Comparison of ENCODE assay signal across 24 cellular contexts in genomic region chr14:100130471-100130870, GRCh38. TPM values are rescaled to one million over a fixed set of nuclear protein-coding genes. Genes with fewer than 3 reads are reported as not detected.
A peak's percentile ranks its signal among the peaks of the same experiment; 100 is the strongest.
DNase-seq lines count a peak whose midpoint lies in the region; ATAC-seq and TF ChIP-seq lines count a peak whose summit lies in the region.
"Had no signal": no experiment of that assay in that cellular context is flagged by ENCODE, and none has a peak within 500 bp of the region (broad histone marks: within the 10 kb centered on the region; RNA-seq: fewer than 3 reads in every experiment).

No MANE protein-coding gene starts in this region.

- H3K36me3 Mint-ChIP-seq in activated naive CD4-positive, alpha-beta T cell treated with anti-CD3 and anti-CD28 coated beads, Interleukin-2, amount 50 U/mL, for 72 hours: peaks cover 5 to 15% of the 10 kb centered on the region in 2 donors
- H3K36me3 Mint-ChIP-seq in activated naive CD8-positive, alpha-beta T cell treated with anti-CD3 and anti-CD28 coated beads for 36 hours: peaks cover 19% of the 10 kb centered on the region
- H3K36me3 Mint-ChIP-seq in natural killer cell (no peaks in the 10 kb centered on the region), CD14-positive monocyte (peaks cover 77 to 87% of the 10 kb centered on the region in 2 donors)

- TF ChIP-seq CTCF in natural killer cell (IDR thresholded peaks at IDR 0.05) (no peak), CD14-positive monocyte (IDR thresholded peaks at IDR 0.05) (no peak)

- peak overlapping the region; percentile 87 to 89 for H3K27ac Mint-ChIP-seq in activated naive CD4-positive, alpha-beta T cell treated with anti-CD3 and anti-CD28 coated beads, Interleukin-2, amount 50 U/mL, for 72 hours
- peak overlapping the region; percentile 21 for H3K27ac Mint-ChIP-seq in activated naive CD8-positive, alpha-beta T cell treated with anti-CD3 and anti-CD28 coated beads for 36 hours
- H3K27ac Mint-ChIP-seq in natural killer cell (peak overlapping the region; percentile 82), CD14-positive monocyte (no peak overlapping the region)
- H3K27ac Mint-ChIP-seq: memory B cell had no signal

- no peak for ATAC-seq in activated naive CD4-positive, alpha-beta T cell treated with anti-CD3 and anti-CD28 coated beads, Interleukin-2, amount 50 U/mL, for 72 hours
- no peak for ATAC-seq in natural killer cell
- ATAC-seq: K562 had no signal

- intact Hi-C loops in natural killer cell (cut with micrococcal nuclease): no loop called here
- intact Hi-C loops in CD14-positive monocyte (cut with micrococcal nuclease): no loop called here

- H3K27me3 Mint-ChIP-seq in activated naive CD8-positive, alpha-beta T cell treated with anti-CD3 and anti-CD28 coated beads for 36 hours: no peaks in the 10 kb centered on the region
- H3K27me3 Mint-ChIP-seq in natural killer cell (ENCODE audit: low read depth in 2 of 2) (no peaks in the 10 kb centered on the region), CD14-positive monocyte (ENCODE audit: low read depth in 3 of 3) (peaks cover 0 to 3% (median 1%) of the 10 kb centered on the region in 3 donors)
- H3K27me3 Mint-ChIP-seq: CD4-positive, CD25-positive, alpha-beta regulatory T cell; memory B cell; naive B cell had no signal

- no peak overlapping the region for H3K4me3 Mint-ChIP-seq in activated naive CD8-positive, alpha-beta T cell treated with anti-CD3 and anti-CD28 coated beads for 36 hours
- no peak overlapping the region for H3K4me3 Mint-ChIP-seq in natural killer cell
- no peak overlapping the region for H3K4me3 Mint-ChIP-seq in CD14-positive monocyte
- H3K4me3 Mint-ChIP-seq: CD4-positive, CD25-positive, alpha-beta regulatory T cell; memory B cell; naive B cell had no signal

- no peak for DNase-seq in activated naive CD4-positive, alpha-beta T cell treated with anti-CD3 and anti-CD28 coated beads, Interleukin-2, amount 50 U/mL, for 72 hours (ENCODE audit: low spot score in 2 of 2)
- DNase-seq in activated naive CD4-positive, alpha-beta T cell treated with Interleukin-2 at 50 U/mL for 16 hours: no peak
- no peak for DNase-seq in activated naive CD8-positive, alpha-beta T cell treated with anti-CD3 and anti-CD28 coated beads for 36 hours
- no peak for DNase-seq in natural killer cell
- no peak for DNase-seq in NCI-H1417 treated with DMSO at 0.1 percent for 48 hours (lab: John Stamatoyannopoulos, UW)
- DNase-seq in C1 segment of cervical spinal cord (lab: John Stamatoyannopoulos, UW): no peak
- DNase-seq in CD14-positive monocyte (ENCODE audit: low spot score): no peak
- DNase-seq in NCI-H524 (lab: John Stamatoyannopoulos, UW): no peak
- DNase-seq: ACHN; activated CD4-positive, CD25-positive, alpha-beta regulatory T cell treated with anti-CD3 and anti-CD28 coated beads, Interleukin-2, amount 50 U/mL, for 72 hours; activated gamma-delta T cell treated with Interleukin-2 at 50 U/mL for 16 hours; CD4-positive, CD25-positive, alpha-beta regulatory T cell; hypothalamus; kidney; naive B cell; NCI-H187; Peyer's patch; SK-N-SH; stimulated activated CD4-positive, alpha-beta T cell treated with anti-CD3 and anti-CD28 coated beads, Interleukin-2, amount 100 ng/mL, for 24 hours; uterus had no signal

- H3K9me3 Mint-ChIP-seq in activated naive CD4-positive, alpha-beta T cell treated with anti-CD3 and anti-CD28 coated beads, Interleukin-2, amount 50 U/mL, for 72 hours: no peaks in the 10 kb centered on the region
- no peaks in the 10 kb centered on the region for H3K9me3 Mint-ChIP-seq in activated naive CD8-positive, alpha-beta T cell treated with anti-CD3 and anti-CD28 coated beads for 36 hours
- H3K9me3 Mint-ChIP-seq in natural killer cell: no peaks in the 10 kb centered on the region
- H3K9me3 Mint-ChIP-seq in CD14-positive monocyte: peaks cover 0 to 3% (median 0%) of the 10 kb centered on the region in 7 donors
- H3K9me3 Mint-ChIP-seq: memory B cell, naive B cell had no signal

- no peaks in the 10 kb centered on the region for H3K4me1 Mint-ChIP-seq in activated naive CD8-positive, alpha-beta T cell treated with anti-CD3 and anti-CD28 coated beads for 36 hours
- H3K4me1 Mint-ChIP-seq in natural killer cell: peaks cover 0 to 12% of the 10 kb centered on the region in 2 donors
- H3K4me1 Mint-ChIP-seq in CD14-positive monocyte: peaks cover 3% of the 10 kb centered on the region

RNA-seq across cellular contexts. Expression of gene DEGS2, which starts 29.0 kb away (rescaled TPM):
- 1 to 10 TPM; 1.4 to 3.2 TPM for total RNA-seq in activated naive CD4-positive, alpha-beta T cell treated with anti-CD3 and anti-CD28 coated beads, Interleukin-2, amount 50 U/mL, for 72 hours
- total RNA-seq in activated naive CD8-positive, alpha-beta T cell treated with anti-CD3 and anti-CD28 coated beads for 36 hours: 1 to 10 TPM; 1.6 to 1.8 TPM
- 1 to 10 TPM in 2 of 3 donors, under 1 TPM in 1; 0.60 to 7.1 (median 4.4) TPM for total RNA-seq in natural killer cell
- under 1 TPM in 1 of 2 donors, not detected in 1; 0.36 TPM for polyA plus RNA-seq in CD14-positive monocyte
- total RNA-seq: CD4-positive, CD25-positive, alpha-beta regulatory T cell; endothelial cell of umbilical vein; fibroblast of villous mesenchyme had no signal

Comparison
In these comparisons a context has a peak if more than half of its experiments do, and no peak if none do; other contexts are left out.
1. H3K27ac Mint-ChIP-seq: peak in activated naive CD4-positive, alpha-beta T cell treated with anti-CD3 and anti-CD28 coated beads, Interleukin-2, amount 50 U/mL, for 72 hours (2 of 2), activated naive CD8-positive, alpha-beta T cell treated with anti-CD3 and anti-CD28 coated beads for 36 hours (single experiment) and natural killer cell (2 of 2); none in CD14-positive monocyte (0 of 7).